1 cellular context compared by ENCODE assay signal in genomic region chr17:49747632-49748031, GRCh38.
TF ChIP-seq lines count a peak whose summit lies in the region.

No MANE protein-coding gene starts in this region.

TF ChIP-seq in K562, 482 proteins besides CTCF, POLR2A, EP300 and RAD21 (continues in another document):
- TF ChIP-seq ZNF764 (CRISPR knock-in tag; IDR thresholded peaks at IDR 0.05; ENCODE audit: low read depth) (no peak), ETS2 (tag; IDR thresholded peaks at IDR 0.05; ENCODE audit: borderline replicate concordance, poor library complexity, severe bottlenecking) (no peak), BCLAF1 (IDR thresholded peaks at IDR 0.05; ENCODE audit: borderline replicate concordance in 1 of 2, control insufficient read depth in 1 of 2, low read depth in 2 of 2, low read length in 1 of 2) (no peak), E2F5 (CRISPR knock-in tag; IDR thresholded peaks at IDR 0.05) (no peak), RBM22 (IDR thresholded peaks at IDR 0.05; ENCODE audit: low read depth, low read length, poor library complexity, severe bottlenecking) (no peak), ZNF316 (IDR thresholded peaks at IDR 0.05) (peak; percentile 58; the same call in 1 of the 2 replicates), MAX (CRISPR knock-in tag; IDR thresholded peaks at IDR 0.05) (no peak), PTTG1 (tag; IDR thresholded peaks at IDR 0.05; ENCODE audit: low read depth) (no peak), ZNF609 (CRISPR knock-in tag; IDR thresholded peaks at IDR 0.05; ENCODE audit: borderline replicate concordance) (no peak), CREBBP (IDR thresholded peaks at IDR 0.05; ENCODE audit: low read depth, low read length) (no peak), CBFA2T3 (IDR thresholded peaks at IDR 0.05) (peak; percentile 22; the same call in 1 of the 2 replicates), NFIC (IDR thresholded peaks at IDR 0.05) (0 out of 2 replicates have a peak, but pooled peaks have one; percentile 20), ZNF318 (IDR thresholded peaks at IDR 0.05; ENCODE audit: borderline replicate concordance in 1 of 2, low read depth in 1 of 2) (no peak), KAT7 (CRISPR knock-in tag; IDR thresholded peaks at IDR 0.05; ENCODE audit: borderline replicate concordance) (no peak), ZNF253 (CRISPR knock-in tag; conservative IDR thresholded peaks at IDR 0.05) (no peak), CBX5 (IDR thresholded peaks at IDR 0.05; ENCODE audit: borderline replicate concordance, low read depth) (no peak), RNF2 (IDR thresholded peaks at IDR 0.05) (no peak), ZNF23 (CRISPR knock-in tag; IDR thresholded peaks at IDR 0.05) (no peak), ZNF592 (IDR thresholded peaks at IDR 0.05) (no peak), HSF4 (CRISPR knock-in tag; IDR thresholded peaks at IDR 0.05; ENCODE audit: borderline replicate concordance) (no peak), ZNF263 (CRISPR knock-in tag; IDR thresholded peaks at IDR 0.05; ENCODE audit: borderline replicate concordance) (no peak), CHD4 (IDR thresholded peaks at IDR 0.05; ENCODE audit: insufficient read depth, insufficient replicate concordance, low read depth, low read length, poor library complexity, severe bottlenecking) (no peak), LCOR (CRISPR knock-in tag; IDR thresholded peaks at IDR 0.05) (no peak), MTA2 (IDR thresholded peaks at IDR 0.05; ENCODE audit: low read depth) (no peak), PATZ1 (CRISPR knock-in tag; IDR thresholded peaks at IDR 0.05; ENCODE audit: borderline replicate concordance) (no peak), FUS (optimal IDR thresholded peaks at IDR 0.05; ENCODE audit: low read depth, low read length) (no peak), SOX6 (IDR thresholded peaks at IDR 0.05) (no peak), CBFA2T2 (conservative IDR thresholded peaks at IDR 0.05) (no peak), C11orf30 (IDR thresholded peaks at IDR 0.05; ENCODE audit: low read depth) (peak; percentile 42; the same call in 1 of the 2 replicates), TEAD2 (tag; IDR thresholded peaks at IDR 0.05) (no peak), POLR2H (tag; IDR thresholded peaks at IDR 0.05; ENCODE audit: low read depth) (no peak), NFXL1 (CRISPR knock-in tag; IDR thresholded peaks at IDR 0.05) (no peak)
